Comparison of ENCODE assay signal across 35 cellular contexts in the genomic region with DNA sequence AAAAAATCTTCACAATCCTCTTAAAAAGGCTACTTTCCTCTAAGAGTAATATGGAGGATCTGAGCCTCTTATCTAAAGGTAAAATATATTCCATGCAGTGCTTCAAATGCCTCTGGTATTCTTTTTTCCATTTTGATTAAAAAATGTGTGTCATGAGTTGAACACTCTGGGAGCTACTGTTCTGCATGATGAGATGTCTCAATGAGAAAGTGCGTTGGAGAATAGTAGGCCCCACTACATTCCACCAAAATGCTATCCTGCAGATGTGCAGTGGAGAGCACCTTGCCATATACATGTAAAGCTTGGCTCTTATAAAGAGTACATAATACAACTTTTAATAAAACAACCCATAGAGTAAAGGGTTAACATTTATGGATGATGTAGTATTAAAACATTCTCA. TPM values are rescaled to one million over a fixed set of nuclear protein-coding genes. Genes with fewer than 3 reads are reported as not detected.
"Had no signal": no experiment of that assay in that cellular context is flagged by ENCODE, and none has a peak within 500 bp of the region (broad histone marks: within the 10 kb centered on the region; RNA-seq: fewer than 3 reads in every experiment).

No MANE protein-coding gene starts in this region.

- H3K36me3 ChIP-seq: MG63 had no signal

- DNase-seq: Kasumi-1, MG63, MM.1S, MV-4-11, NCI-H1048, NCI-H1092, NCI-H1092 treated with DMSO at 0.1 percent for 48 hours, NCI-H1105, NCI-H1105 treated with DMSO at 0.1 percent for 48 hours, NCI-H1417, NCI-H1417 treated with DMSO at 0.1 percent for 48 hours, NCI-H1436, NCI-H1436 treated with DMSO at 0.1 percent for 48 hours, NCI-H146, NCI-H1694, NCI-H1694 treated with DMSO at 0.1 percent for 48 hours, NCI-H187, NCI-H1930, NCI-H2029, NCI-H2029 treated with DMSO at 0.1 percent for 48 hours, NCI-H2081, NCI-H2081 treated with DMSO at 0.1 percent for 48 hours, NCI-H2107, NCI-H2171, NCI-H2171 treated with DMSO at 0.1 percent for 48 hours, NCI-H2227 treated with DMSO at 0.1 percent for 48 hours, NCI-H226, NCI-H345, NCI-H446, NCI-H446 treated with DMSO at 0.1 percent for 48 hours, NCI-H510A treated with DMSO at 0.1 percent for 48 hours, NCI-H524, NCI-H524 treated with DMSO at 0.1 percent for 48 hours, NCI-H526 had no signal

- H3K4me3 ChIP-seq: MG63 had no signal

- H3K9me3 ChIP-seq: MG63 had no signal

- H3K27me3 ChIP-seq: MG63 had no signal

RNA-seq across cellular contexts. Expression of a gene that starts 26.3 kb away (rescaled TPM):
- total RNA-seq: MCF 10A had no signal
